19 cellular contexts compared by ENCODE assay signal in genomic region chr2:238793351-238793750, GRCh38. TPM values are rescaled to one million over a fixed set of nuclear protein-coding genes. Genes with fewer than 3 reads are reported as not detected.
DNase-seq lines count a peak whose midpoint lies in the region; ATAC-seq and TF ChIP-seq lines count a peak whose summit lies in the region.
"Had no signal": no experiment of that assay in that cellular context is flagged by ENCODE, and none has a peak within 500 bp of the region (broad histone marks: within the 10 kb centered on the region; RNA-seq: fewer than 3 reads in every experiment).

No MANE protein-coding gene starts in this region.

- H3K9me1 ChIP-seq in IMR-90 (ENCODE audit: insufficient read depth, low read length), result no peaks in the 10 kb centered on the region

- H3K4me1 ChIP-seq in IMR-90 (ENCODE audit: control insufficient read depth, insufficient read depth, low read length), result no peaks in the 10 kb centered on the region; the same call in 1 of the 2 replicates
- H3K4me1 ChIP-seq: A549; BE2C; BLaER1 treated with 17β-estradiol and CSF1 and Interleukin-3, amounts not matched to agents 10 nM and 100 nM had no signal

- H3K36me3 ChIP-seq in IMR-90 (ENCODE audit: control insufficient read depth, insufficient read depth, low read length), result no peaks in the 10 kb centered on the region
- H3K36me3 ChIP-seq: BE2C; BLaER1 treated with 17β-estradiol and CSF1 and Interleukin-3, amounts not matched to agents 10 nM and 100 nM had no signal

- no peak overlapping the region for H4K91ac ChIP-seq in IMR-90 (ENCODE audit: insufficient read depth, low read depth, low read length)

- no peaks in the 10 kb centered on the region for H3K36me3 Mint-ChIP-seq in nephron (ENCODE audit: low read depth)
- H3K36me3 Mint-ChIP-seq in activated T-helper 1 cell treated with anti-CD3 and anti-CD28 coated beads, Interleukin-12 subunit alpha, Interleukin-12 subunit beta, Interleukin-2, Interleukin-4 antibody, amounts not matched to agents 30 ng/mL and 10 ng/mL and 1 ng/mL, durations not matched to agents 14 hours and 24 hours and 36 hours (ENCODE audit: low read depth), result no peaks in the 10 kb centered on the region
- H3K36me3 Mint-ChIP-seq: CD14-positive monocyte; CD8-positive, alpha-beta memory T cell had no signal

- DNase-seq in ELR (ENCODE audit: low read depth) (peak; percentile 18), IMR-90 (peak; percentile 6)
- no peak for DNase-seq in stimulated activated CD4-positive, alpha-beta T cell treated with anti-CD3 and anti-CD28 coated beads, Interleukin-4, amount 100 ng/mL, for 1 hour
- no peak for DNase-seq in activated T-helper 1 cell treated with anti-CD3 and anti-CD28 coated beads, Interleukin-12 subunit alpha, Interleukin-12 subunit beta, Interleukin-2, Interleukin-4 antibody, amounts not matched to agents 30 ng/mL and 10 ng/mL and 1 ng/mL, durations not matched to agents 14 hours and 24 hours and 36 hours (ENCODE audit: low spot score)
- DNase-seq: 8988T; ACHN; AML-193; BE2C; CD4-positive, alpha-beta T cell; CD8-positive, alpha-beta memory T cell; DMS 273 treated with DMSO at 0.1 percent for 48 hours; DMS79; H9 had no signal

- dilution Hi-C loops in IMR-90 (cut with HindIII; ENCODE audit: low sequenced_read_pairs, unreplicated experiment), result no loop called here

- H3K79me1 ChIP-seq in IMR-90 (ENCODE audit: low read depth in 1 of 2, low read length in 2 of 2), result no peaks in the 10 kb centered on the region

- no CpG with 5 or more reads among the region's 6 CpGs for WGBS in IMR-90 (ENCODE audit: extremely low coverage in 2 of 2, insufficient read length in 1 of 2), 2 experiments

- no peak overlapping the region for H2BK5ac ChIP-seq in IMR-90 (ENCODE audit: low read depth, low read length, poor library complexity, severe bottlenecking)

- no peak for TF ChIP-seq POLR2A in IMR-90 (IDR thresholded peaks at IDR 0.05; ENCODE audit: low read depth, low read length)

- POLR2A ChIA-PET in IMR-90 (lab: Charles Lee; ENCODE audit: unreplicated experiment), result no interaction called here

- H2BK15ac ChIP-seq in IMR-90 (ENCODE audit: low read depth, low read length), result no peak overlapping the region

- no peak overlapping the region for H3K4me2 ChIP-seq in IMR-90 (ENCODE audit: low read depth, low read length)
- H3K4me2 ChIP-seq: A549; BLaER1 treated with 17β-estradiol and CSF1 and Interleukin-3, amounts not matched to agents 10 nM and 100 nM; GM23338 had no signal

- H3K4me3 ChIP-seq in IMR-90 (ENCODE audit: insufficient read depth, low read depth, low read length), result no peak overlapping the region
- H3K4me3 ChIP-seq: A549; BLaER1 treated with 17β-estradiol and CSF1 and Interleukin-3, amounts not matched to agents 10 nM and 100 nM; GM23338 had no signal

- no peaks in the 10 kb centered on the region for H3K9me3 Mint-ChIP-seq in nephron
- no peaks in the 10 kb centered on the region for H3K9me3 Mint-ChIP-seq in activated T-helper 1 cell treated with anti-CD3 and anti-CD28 coated beads, Interleukin-12 subunit alpha, Interleukin-12 subunit beta, Interleukin-2, Interleukin-4 antibody, amounts not matched to agents 30 ng/mL and 10 ng/mL and 1 ng/mL, durations not matched to agents 14 hours and 24 hours and 36 hours
- H3K9me3 Mint-ChIP-seq: CD4-positive, alpha-beta T cell; CD8-positive, alpha-beta memory T cell had no signal

- H2AK5ac ChIP-seq in IMR-90 (ENCODE audit: low read depth, low read length), result no peak overlapping the region

- H3K27ac ChIP-seq in IMR-90 (ENCODE audit: insufficient read depth, low read length), result no peak overlapping the region
- H3K27ac ChIP-seq: A549; BLaER1 treated with 17β-estradiol and CSF1 and Interleukin-3, amounts not matched to agents 10 nM and 100 nM had no signal

- H3K4ac ChIP-seq in IMR-90 (ENCODE audit: low read depth, low read length), result no peak overlapping the region

- H3K18ac ChIP-seq in IMR-90 (ENCODE audit: low read depth, low read length), result no peak overlapping the region

- CTCF ChIA-PET in IMR-90 (lab: Yijun Ruan, JAX), result no interaction called here

- H3K23ac ChIP-seq in IMR-90 (ENCODE audit: low read depth, low read length), result no peak overlapping the region

- intact Hi-C loops in IMR-90 (cut with micrococcal nuclease), result no loop called here
- intact Hi-C loops in activated T-helper 1 cell treated with anti-CD3 and anti-CD28 coated beads, Interleukin-12 subunit alpha, Interleukin-12 subunit beta, Interleukin-2, Interleukin-4 antibody, amounts not matched to agents 30 ng/mL and 10 ng/mL and 1 ng/mL, durations not matched to agents 14 hours and 24 hours and 36 hours (cut with micrococcal nuclease), result no loop called here

- H2BK120ac ChIP-seq in IMR-90 (ENCODE audit: low read depth, low read length), result no peak overlapping the region

- no peak overlapping the region for H4K5ac ChIP-seq in IMR-90 (ENCODE audit: low read depth, low read length)

- no peak overlapping the region for H3K14ac ChIP-seq in IMR-90 (replicated peaks; ENCODE audit: low read depth, low read length)

- in situ Hi-C loops in IMR-90 (cut with MboI; ENCODE audit: low sequenced_read_pairs), result no loop called here

- no peak overlapping the region for H2AK9ac ChIP-seq in IMR-90 (replicated peaks; ENCODE audit: low read depth, low read length, poor library complexity)

- H3K56ac ChIP-seq in IMR-90 (ENCODE audit: extremely low read depth, insufficient read depth, low read length), result no peak overlapping the region

- peaks cover 23% of the 10 kb centered on the region for H3K4me1 Mint-ChIP-seq in nephron
- no peaks in the 10 kb centered on the region for H3K4me1 Mint-ChIP-seq in activated T-helper 1 cell treated with anti-CD3 and anti-CD28 coated beads, Interleukin-12 subunit alpha, Interleukin-12 subunit beta, Interleukin-2, Interleukin-4 antibody, amounts not matched to agents 30 ng/mL and 10 ng/mL and 1 ng/mL, durations not matched to agents 14 hours and 24 hours and 36 hours (ENCODE audit: low read depth)
- H3K4me1 Mint-ChIP-seq: CD14-positive monocyte; CD8-positive, alpha-beta memory T cell; H9 had no signal

- H3K27me3 ChIP-seq in IMR-90 (ENCODE audit: control insufficient read depth, insufficient read depth, low read length), result peaks cover 30% of the 10 kb centered on the region
- H3K27me3 ChIP-seq: BLaER1 treated with 17β-estradiol and CSF1 and Interleukin-3, amounts not matched to agents 10 nM and 100 nM had no signal

- no peak overlapping the region for H3K4me3 Mint-ChIP-seq in nephron
- no peak overlapping the region for H3K4me3 Mint-ChIP-seq in activated T-helper 1 cell treated with anti-CD3 and anti-CD28 coated beads, Interleukin-12 subunit alpha, Interleukin-12 subunit beta, Interleukin-2, Interleukin-4 antibody, amounts not matched to agents 30 ng/mL and 10 ng/mL and 1 ng/mL, durations not matched to agents 14 hours and 24 hours and 36 hours
- H3K4me3 Mint-ChIP-seq: CD14-positive monocyte; CD4-positive, alpha-beta T cell; CD8-positive, alpha-beta memory T cell; GM23338; H9 had no signal

- H3K27me3 Mint-ChIP-seq in nephron (ENCODE audit: low read depth), result peaks cover 35% of the 10 kb centered on the region
- peaks cover 8% of the 10 kb centered on the region for H3K27me3 Mint-ChIP-seq in activated T-helper 1 cell treated with anti-CD3 and anti-CD28 coated beads, Interleukin-12 subunit alpha, Interleukin-12 subunit beta, Interleukin-2, Interleukin-4 antibody, amounts not matched to agents 30 ng/mL and 10 ng/mL and 1 ng/mL, durations not matched to agents 14 hours and 24 hours and 36 hours (ENCODE audit: insufficient read depth)

- no peak for ATAC-seq in IMR-90 (ENCODE audit: low read depth)
- no peak for ATAC-seq in GM21390 (IDR thresholded peaks at IDR 0.05; ENCODE audit: unreplicated experiment)
- ATAC-seq: A549, GM23338 had no signal

- no TSS peak for BruUV-seq in IMR-90 (replicated peaks; lab: Mats Ljungman, UMichigan)

- no peak overlapping the region for H2AFZ ChIP-seq in IMR-90 (replicated peaks; ENCODE audit: low read length, poor library complexity)
- H2AFZ ChIP-seq: GM23338 had no signal

- TF ChIP-seq RAD21 in IMR-90 (IDR thresholded peaks at IDR 0.05; ENCODE audit: low read length), result no peak

- TF ChIP-seq CTCF in IMR-90 (conservative IDR thresholded peaks at IDR 0.05; ENCODE audit: low read depth, low read length) (no peak), nephron (IDR thresholded peaks at IDR 0.05; ENCODE audit: unreplicated experiment in 3 of 3) (no peak)

- H3K9me3 ChIP-seq in IMR-90 (ENCODE audit: control insufficient read depth, insufficient read depth, low read length), result peaks cover 4% of the 10 kb centered on the region
- H3K9me3 ChIP-seq: BE2C had no signal

- H3K9ac ChIP-seq in IMR-90 (ENCODE audit: low read depth, low read length), result no peak overlapping the region
- H3K9ac ChIP-seq: BLaER1 treated with 17β-estradiol and CSF1 and Interleukin-3, amounts not matched to agents 10 nM and 100 nM had no signal

- H4K20me1 ChIP-seq in IMR-90 (ENCODE audit: insufficient read depth, low read length), result no peaks in the 10 kb centered on the region
- H4K20me1 ChIP-seq: BLaER1 treated with 17β-estradiol and CSF1 and Interleukin-3, amounts not matched to agents 10 nM and 100 nM had no signal

- peak overlapping the region in 2 of 3 experiments; percentile 86 to 93 for H3K27ac Mint-ChIP-seq in nephron
- no peak overlapping the region for H3K27ac Mint-ChIP-seq in activated T-helper 1 cell treated with anti-CD3 and anti-CD28 coated beads, Interleukin-12 subunit alpha, Interleukin-12 subunit beta, Interleukin-2, Interleukin-4 antibody, amounts not matched to agents 30 ng/mL and 10 ng/mL and 1 ng/mL, durations not matched to agents 14 hours and 24 hours and 36 hours
- H3K27ac Mint-ChIP-seq: CD14-positive monocyte; CD4-positive, alpha-beta T cell; CD8-positive, alpha-beta memory T cell; GM23338; H9 had no signal

- no peak overlapping the region for H2BK20ac ChIP-seq in IMR-90 (ENCODE audit: low read depth, low read length)

- no peak overlapping the region for H4K8ac ChIP-seq in IMR-90 (ENCODE audit: low read depth in 2 of 2, low read length in 2 of 2)

TF ChIP-seq in IMR-90, 13 proteins besides CTCF, POLR2A, EP300 and RAD21 (continues in another document):
- no peak for TF ChIP-seq ELK1 (IDR thresholded peaks at IDR 0.05; ENCODE audit: borderline replicate concordance, low read depth, low read length)

RNA-seq across cellular contexts. Expression of gene TWIST2, which starts 54.5 kb away (rescaled TPM):
- total RNA-seq in IMR-90 (2012; rRNA removed), result 9.3 and 14.7 TPM in 2 replicates
- polyA plus RNA-seq in IMR-90 (2012; rRNA removed), result 33.6 and 40.0 TPM in 2 replicates
- 27.9 and 76.1 TPM in 2 replicates for polyA plus RNA-seq in IMR-90 (2012; cell fraction: cytosol; rRNA removed)
- 18.9 and 35.7 TPM in 2 replicates for polyA plus RNA-seq in IMR-90 (2012; cell fraction: nucleus; rRNA removed; ENCODE audit: low replicate concordance)
- total RNA-seq in activated T-helper 1 cell treated with anti-CD3 and anti-CD28 coated beads, Interleukin-12 subunit alpha, Interleukin-12 subunit beta, Interleukin-2, Interleukin-4 antibody, amounts not matched to agents 30 ng/mL and 10 ng/mL and 1 ng/mL, durations not matched to agents 14 hours and 24 hours and 36 hours, result not detected in 2 replicates
- total RNA-seq: CD4-positive, alpha-beta T cell; CD8-positive, alpha-beta memory T cell had no signal
- polyA plus RNA-seq: CD8-positive, alpha-beta memory T cell had no signal

Comparison
In these comparisons a context has a peak if more than half of its experiments do, and no peak if none do; other contexts are left out.
1. DNase-seq: peak in ELR (single experiment) and IMR-90 (single experiment); none in stimulated activated CD4-positive, alpha-beta T cell treated with anti-CD3 and anti-CD28 coated beads, Interleukin-4, amount 100 ng/mL, for 1 hour (single experiment) and activated T-helper 1 cell treated with anti-CD3 and anti-CD28 coated beads, Interleukin-12 subunit alpha, Interleukin-12 subunit beta, Interleukin-2, Interleukin-4 antibody, amounts not matched to agents 30 ng/mL and 10 ng/mL and 1 ng/mL, durations not matched to agents 14 hours and 24 hours and 36 hours (single experiment).
2. RNA of gene TWIST2, which starts 54.5 kb away (total RNA-seq): 9.3 to 14.7 TPM in IMR-90; not detected in activated T-helper 1 cell treated with anti-CD3 and anti-CD28 coated beads, Interleukin-12 subunit alpha, Interleukin-12 subunit beta, Interleukin-2, Interleukin-4 antibody, amounts not matched to agents 30 ng/mL and 10 ng/mL and 1 ng/mL, durations not matched to agents 14 hours and 24 hours and 36 hours; every median in the first group is over 10 times any median in the second.